Comparison of ENCODE assay signal across 21 cellular contexts in genomic region chr1:104746994-104747393, GRCh38.
A peak's percentile ranks its signal among the peaks of the same experiment; 100 is the strongest.
DNase-seq lines count a peak whose midpoint lies in the region; ATAC-seq and TF ChIP-seq lines count a peak whose summit lies in the region.
"Had no signal": no experiment of that assay in that cellular context is flagged by ENCODE, and none has a peak within 500 bp of the region (broad histone marks: within the 10 kb centered on the region; RNA-seq: fewer than 3 reads in every experiment).

No MANE protein-coding gene starts in this region.

- TF ChIP-seq CTCF in foreskin fibroblast (IDR thresholded peaks at IDR 0.05; ENCODE audit: low read depth, low read length): no peak

- DNase-seq in stimulated activated CD4-positive, alpha-beta T cell treated with anti-CD3 and anti-CD28 coated beads, Interleukin-2, amount 100 ng/mL, for 48 hours: no peak
- no peak for DNase-seq in foreskin fibroblast
- DNase-seq in activated CD8-positive, alpha-beta memory T cell treated with anti-CD3 and anti-CD28 coated beads for 24 hours: no peak
- DNase-seq in NCI-H2029 treated with DMSO at 0.1 percent for 48 hours (lab: John Stamatoyannopoulos, UW): no peak
- DNase-seq: activated CD4-positive, alpha-beta T cell treated with anti-CD3 and anti-CD28 coated beads for 1 hour; activated T-cell treated with anti-CD3 and anti-CD28 coated beads for 4 hours; brain microvascular endothelial cell; Caco-2; GM23248; kidney glomerular epithelial cell; MM.1S; mucosa of descending colon; nucleus accumbens; Right ventricle myocardium superior; stimulated activated CD4-positive, alpha-beta T cell treated with anti-CD3 and anti-CD28 coated beads, Interleukin-4, amount 100 ng/mL, for 4 hours had no signal

- ATAC-seq in GM18519 (IDR thresholded peaks at IDR 0.05; ENCODE audit: low FRiP score, unreplicated experiment) (peak; percentile 32), GM19468 (IDR thresholded peaks at IDR 0.05; ENCODE audit: extremely low read depth, unreplicated experiment) (peak; percentile 46), HG02938 (IDR thresholded peaks at IDR 0.05; ENCODE audit: unreplicated experiment) (peak; percentile 86), HG03460 (IDR thresholded peaks at IDR 0.05; ENCODE audit: unreplicated experiment) (peak; percentile 68)
- ATAC-seq: mucosa of descending colon had no signal

- no peak overlapping the region for H3K4me3 ChIP-seq in foreskin fibroblast (ENCODE audit: low read depth in 1 of 2, low read length in 2 of 2)
- H3K4me3 ChIP-seq: GM23248, hepatocyte, mucosa of descending colon, tibial nerve had no signal

Comparison
In these comparisons a context has a peak if more than half of its experiments do, and no peak if none do; other contexts are left out.
1. ATAC-seq: peak in every context shown above with its lines; median percentile 86 in HG02938; 68 in HG03460; 46 in GM19468; 32 in GM18519.